Comparison of ENCODE assay signal across 8 cellular contexts in genomic region chr10:119658274-119658673, GRCh38. TPM values are rescaled to one million over a fixed set of nuclear protein-coding genes. Genes with fewer than 3 reads are reported as not detected.
DNase-seq lines count a peak whose midpoint lies in the region; TF ChIP-seq lines count a peak whose summit lies in the region.

No MANE protein-coding gene starts in this region.

- TF ChIP-seq EP300 in stomach (IDR thresholded peaks at IDR 0.05): peak; percentile 85

- TF ChIP-seq CTCF in AG09309 (IDR thresholded peaks at IDR 0.05; ENCODE audit: control insufficient read depth, insufficient read depth, low read depth, low read length, missing control alignments) (no peak), brain microvascular endothelial cell (IDR thresholded peaks at IDR 0.05; ENCODE audit: low read depth, low read length, missing control alignments) (no peak), stomach (IDR thresholded peaks at IDR 0.05) (no peak), GM13977 (IDR thresholded peaks at IDR 0.05; ENCODE audit: extremely low read depth, insufficient read depth, missing control alignments) (no peak)

- DNase-seq in AG09309 (ENCODE audit: low read depth): peak; percentile 63
- DNase-seq in HUDEP-2 (lab: John Stamatoyannopoulos, UW; ENCODE audit: unreplicated experiment in 76 of 76): peak in 74 of 76 experiments; percentile 3 to 83 (median 66)
- DNase-seq in brain microvascular endothelial cell: peak; percentile 94
- DNase-seq in islet precursor cell: peak; percentile 95
- peak; percentile 85 for DNase-seq in stomach
- DNase-seq in activated CD8-positive, alpha-beta memory T cell treated with anti-CD3 and anti-CD28 coated beads, Interleukin-2, amount 50 U/mL, for 4 hours: no peak
- DNase-seq in GM19240 (ENCODE audit: insufficient read length, low spot score): no peak
- no peak for DNase-seq in GM13977 (ENCODE audit: low spot score)

- H3K27ac ChIP-seq in brain microvascular endothelial cell (peak overlapping the region; percentile 59), stomach (peak overlapping the region; percentile 57 to 100 (median 97))

- in situ Hi-C loops in brain microvascular endothelial cell (cut with HindIII; ENCODE audit: low pct_ligation_motif_present, low sequenced_read_pairs): no loop called here
- in situ Hi-C loops in GM13977 (cut with MboI; ENCODE audit: low pct_unique_long_range_greater_than_20kb, low sequenced_read_pairs, unreplicated experiment): no loop called here

- H3K27me3 ChIP-seq in brain microvascular endothelial cell (replicated peaks): no peaks in the 10 kb centered on the region
- no peaks in the 10 kb centered on the region for H3K27me3 ChIP-seq in stomach

- intact Hi-C loops in stomach (cut with DNase I; ENCODE audit: low total_unique reads): no loop called here

- H3K4me3 ChIP-seq in AG09309 (ENCODE audit: control insufficient read depth, low read depth, low read length) (no peak overlapping the region; the same call in 1 of the 2 replicates), brain microvascular endothelial cell (ENCODE audit: low read depth, low read length) (peak overlapping the region; percentile 20), stomach (peak overlapping the region in 3 of 4 donors; percentile 8 to 20 (median 12))

- WGBS in stomach, 5 donors: 8 to 31% (median 27%) methylated on average over 7 to 13 of the region's 13 CpGs

- H3K4me1 ChIP-seq in stomach: peaks cover 73 to 96% (median 85%) of the 10 kb centered on the region in 4 donors

- H3K36me3 ChIP-seq in brain microvascular endothelial cell (replicated peaks): no peaks in the 10 kb centered on the region
- peaks cover 0 to 17% (median 1%) of the 10 kb centered on the region in 4 donors for H3K36me3 ChIP-seq in stomach

- no peaks in the 10 kb centered on the region for H3K9me3 ChIP-seq in stomach

- no peak for TF ChIP-seq POLR2A in stomach (IDR thresholded peaks at IDR 0.05)

RNA-seq across cellular contexts. Expression of gene BAG3, which starts 7.1 kb away (rescaled TPM):
- total RNA-seq in stomach: 100 to 1,000 TPM in 1 of 5 donors, 10 to 100 TPM in 3, 1 to 10 TPM in 1; 8.4 to 113 (median 27.8) TPM
- polyA plus RNA-seq in stomach: 10 to 100 TPM; 18.9 to 37.8 (median 26.9) TPM

Comparison
In these comparisons a context has a peak if more than half of its experiments do, and no peak if none do; other contexts are left out.
1. DNase-seq: peak in AG09309 (single experiment), HUDEP-2 (74 of 76), brain microvascular endothelial cell (single experiment), islet precursor cell (single experiment) and stomach (single experiment); none in activated CD8-positive, alpha-beta memory T cell treated with anti-CD3 and anti-CD28 coated beads, Interleukin-2, amount 50 U/mL, for 4 hours (single experiment), GM19240 (single experiment) and GM13977 (single experiment).